Comparison of ENCODE assay signal across 8 cellular contexts in genomic region chr6:170292778-170293164, GRCh38. TPM values are rescaled to one million over a fixed set of nuclear protein-coding genes. Genes with fewer than 3 reads are reported as not detected.
DNase-seq lines count a peak whose midpoint lies in the region; ATAC-seq and TF ChIP-seq lines count a peak whose summit lies in the region.
"Had no signal": no experiment of that assay in that cellular context is flagged by ENCODE, and none has a peak within 500 bp of the region (broad histone marks: within the 10 kb centered on the region; RNA-seq: fewer than 3 reads in every experiment).

No MANE protein-coding gene starts in this region.

- H3K27me3 ChIP-seq in parathyroid adenoma (ENCODE audit: control insufficient read depth, insufficient read depth, low read length) (peaks cover 7% of the 10 kb centered on the region), ovary (peaks cover 3% of the 10 kb centered on the region)

- intact Hi-C loops in ovary (cut with DNase I), result loop anchor here in 2 of 4 donors (5.0 to 10.0 kb wide), 2 partner anchors 458 to 500 kb away; no protein-coding TSS in a partner anchor

- H3K4me1 Mint-ChIP-seq in chondrocyte (ENCODE audit: low read depth), result peaks cover 41% of the 10 kb centered on the region

- H3K27me3 Mint-ChIP-seq in chondrocyte (ENCODE audit: low read depth), result peaks cover 50% of the 10 kb centered on the region

- H3K4me3 Mint-ChIP-seq in chondrocyte (ENCODE audit: unreplicated experiment), result peak overlapping the region; percentile 29

- TF ChIP-seq CTCF in GM10266 (IDR thresholded peaks at IDR 0.05; ENCODE audit: control insufficient read depth, insufficient read depth, low read depth, missing control alignments) (peak; percentile 25), chondrocyte (IDR thresholded peaks at IDR 0.05) (peak; percentile 70), parathyroid adenoma (IDR thresholded peaks at IDR 0.05) (no peak), ovary (IDR thresholded peaks at IDR 0.05) (peak in 1 of 3 donors; percentile 15)

- ATAC-seq in GM19035 (IDR thresholded peaks at IDR 0.05; ENCODE audit: unreplicated experiment), result no peak

- H3K36me3 ChIP-seq in parathyroid adenoma (ENCODE audit: control insufficient read depth, insufficient read depth, low read length), result no peaks in the 10 kb centered on the region
- no peaks in the 10 kb centered on the region for H3K36me3 ChIP-seq in ovary
- H3K36me3 ChIP-seq: neutrophil had no signal

- H3K9ac ChIP-seq in parathyroid adenoma, result no peak overlapping the region

- no peak overlapping the region for H3K27ac Mint-ChIP-seq in chondrocyte (ENCODE audit: unreplicated experiment)

- peak overlapping the region; percentile 20 for H2AFZ ChIP-seq in parathyroid adenoma

- 19 to 33% (median 24%) methylated on average over 4 of the region's 4 CpGs for WGBS in ovary, 3 donors

- no peak overlapping the region for H3K4me2 ChIP-seq in parathyroid adenoma (ENCODE audit: low read length)

- H3K79me2 ChIP-seq in parathyroid adenoma, result no peaks in the 10 kb centered on the region

- H3K4me1 ChIP-seq in parathyroid adenoma, result peaks cover 12% of the 10 kb centered on the region
- peaks cover 25% of the 10 kb centered on the region for H3K4me1 ChIP-seq in ovary (ENCODE audit: insufficient read depth)

- DNase-seq in GM10266 (ENCODE audit: extremely low spot score), result peak; percentile 73
- DNase-seq in NCI-H1092 treated with DMSO at 0.1 percent for 48 hours (lab: John Stamatoyannopoulos, UW), result peak; percentile 57
- DNase-seq in chondrocyte (ENCODE audit: low spot score), result no peak
- DNase-seq in ovary, result no peak
- no peak for DNase-seq in activated CD4-positive, CD25-positive, alpha-beta regulatory T cell treated with anti-CD3 and anti-CD28 coated beads, Interleukin-2, amount 50 U/mL, for 72 hours

- no peak for TF ChIP-seq POLR2A in ovary (IDR thresholded peaks at IDR 0.05)

- H3K9me3 ChIP-seq in parathyroid adenoma (ENCODE audit: control insufficient read depth, low read length) (no peaks in the 10 kb centered on the region), ovary (no peaks in the 10 kb centered on the region)
- H3K9me3 ChIP-seq: neutrophil had no signal

- H3K27ac ChIP-seq in parathyroid adenoma (no peak overlapping the region), ovary (no peak overlapping the region)
- H3K27ac ChIP-seq: neutrophil had no signal

- TF ChIP-seq EP300 in ovary (IDR thresholded peaks at IDR 0.05), result no peak

- no peaks in the 10 kb centered on the region for H3K36me3 Mint-ChIP-seq in chondrocyte (ENCODE audit: low read depth)

- H3K4me3 ChIP-seq in parathyroid adenoma (ENCODE audit: low read depth, low read length), result no peak overlapping the region
- H3K4me3 ChIP-seq in ovary, result no peak overlapping the region

- H3K9me3 Mint-ChIP-seq in chondrocyte (ENCODE audit: low read depth), result no peaks in the 10 kb centered on the region

RNA-seq across cellular contexts. Expression of gene DLL1, which starts 1.9 kb away (rescaled TPM):
- total RNA-seq in chondrocyte (0.35 to 0.82 TPM (median 0.41 TPM) in 3 replicates), ovary (10 to 100 TPM in 1 of 7 donors, 1 to 10 TPM in 6; 1.3 to 11.5 (median 4.6) TPM)
- 1 to 10 TPM in 1 of 2 donors, under 1 TPM in 1; 0.90 to 2.4 TPM for polyA plus RNA-seq in ovary

RNA-seq across cellular contexts. Expression of gene FAM120B, which starts 13.8 kb away (rescaled TPM):
- 26.6 to 36.7 TPM (median 26.8 TPM) in 3 replicates for total RNA-seq in chondrocyte
- 10 to 100 TPM; 16.5 to 36.2 (median 28.4) TPM for total RNA-seq in ovary
- polyA plus RNA-seq in ovary, result 10 to 100 TPM; 10.6 to 39.3 TPM

Comparison
In these comparisons a context has a peak if more than half of its experiments do, and no peak if none do; other contexts are left out.
1. DNase-seq: peak in GM10266 (single experiment) and NCI-H1092 treated with DMSO at 0.1 percent for 48 hours (single experiment); none in chondrocyte (single experiment), ovary (0 of 5) and activated CD4-positive, CD25-positive, alpha-beta regulatory T cell treated with anti-CD3 and anti-CD28 coated beads, Interleukin-2, amount 50 U/mL, for 72 hours (single experiment).